Comparison of ENCODE assay signal across 7 cellular contexts in the genomic region with DNA sequence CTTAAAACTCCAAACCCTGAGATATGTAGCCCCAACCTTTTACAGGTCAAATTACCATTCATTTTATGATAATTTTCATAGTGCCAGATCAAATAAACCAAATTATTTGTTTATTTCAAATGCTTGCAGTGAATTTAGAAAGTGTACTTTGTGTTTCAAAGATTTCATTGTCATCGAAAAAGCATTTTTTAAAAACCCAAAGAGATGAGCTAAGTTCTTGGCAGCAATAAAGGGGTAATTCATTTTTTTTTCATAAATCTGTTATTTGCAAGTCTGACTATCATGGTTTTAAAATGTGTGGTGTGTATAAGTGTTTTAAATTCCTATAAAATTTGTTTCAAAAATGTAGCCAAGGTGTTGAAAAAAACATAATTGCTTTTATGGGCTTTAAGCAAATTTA. TPM values are rescaled to one million over a fixed set of nuclear protein-coding genes. Genes with fewer than 3 reads are reported as not detected.
"Had no signal": no experiment of that assay in that cellular context is flagged by ENCODE, and none has a peak within 500 bp of the region (broad histone marks: within the 10 kb centered on the region; RNA-seq: fewer than 3 reads in every experiment).

No MANE protein-coding gene starts in this region.

- H2AFZ ChIP-seq: GM23248 had no signal

- H3K27ac ChIP-seq: GM23248 had no signal

- DNase-seq: GM23248, GOT3, H7, HCEC 1CT, IMR-90 had no signal

- H3K9ac ChIP-seq: GM23248 had no signal

- H3K4me3 ChIP-seq: GM23248, K562 had no signal

RNA-seq across cellular contexts. Expression of a gene that starts 17.2 kb away (rescaled TPM):
- total RNA-seq: HT-29 had no signal

RNA-seq across cellular contexts. Expression of a gene that starts 49.4 kb away (rescaled TPM):
- total RNA-seq: HT-29 had no signal
